Comparison of ENCODE assay signal across 23 cellular contexts in the genomic region with DNA sequence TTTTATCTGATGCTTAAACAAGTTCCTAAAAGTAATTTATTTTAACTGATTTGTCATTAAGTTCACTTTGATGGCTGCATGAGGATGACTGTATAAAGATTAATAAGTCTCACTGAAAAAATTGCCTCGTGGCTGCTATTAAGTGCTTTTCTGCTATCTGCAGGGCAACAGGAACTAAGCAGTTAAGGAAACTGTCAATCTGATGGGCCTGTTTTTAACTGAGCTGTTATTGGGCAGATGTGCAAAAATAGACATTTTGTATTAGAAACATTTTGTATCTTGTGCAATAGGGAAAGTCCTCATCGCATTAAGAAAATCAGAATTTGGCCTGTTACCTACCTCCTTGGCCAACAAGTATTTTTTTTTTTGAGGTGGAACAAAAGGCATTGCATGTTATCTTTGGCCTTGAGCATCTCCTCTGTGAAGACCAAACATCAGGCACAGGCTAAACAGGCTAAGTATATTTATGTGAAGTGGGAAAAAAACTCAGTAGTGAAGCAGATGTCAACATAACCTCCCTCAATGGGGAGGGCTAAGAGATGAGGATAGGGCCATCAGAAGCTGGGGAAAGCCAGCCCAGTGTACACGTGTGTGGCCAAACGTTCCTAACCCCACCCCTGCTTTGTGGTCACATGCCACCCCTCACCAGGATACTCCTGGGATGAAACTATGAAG.
A peak's percentile ranks its signal among the peaks of the same experiment; 100 is the strongest.
DNase-seq lines count a peak whose midpoint lies in the region; FAIRE-seq and TF ChIP-seq lines count a peak whose summit lies in the region.
"Had no signal": no experiment of that assay in that cellular context is flagged by ENCODE, and none has a peak within 500 bp of the region (broad histone marks: within the 10 kb centered on the region; RNA-seq: fewer than 3 reads in every experiment).

No MANE protein-coding gene starts in this region.

- H4K20me1 ChIP-seq in Loucy (ENCODE audit: insufficient read depth, low read length, poor library complexity, severe bottlenecking), result no peaks in the 10 kb centered on the region

- peak; percentile 49 for FAIRE-seq in islet of Langerhans (lab: Jason Lieb, UNC)
- FAIRE-seq: colon had no signal

- H3K36me3 ChIP-seq in BE2C, result 0 out of 2 replicates have a peak, but pooled peaks cover 2% of the 10 kb centered on the region
- H3K36me3 ChIP-seq in Loucy (ENCODE audit: insufficient read depth, low read length), result peaks cover 34% of the 10 kb centered on the region; the same call in 1 of the 2 replicates

- H2AFZ ChIP-seq in Loucy (ENCODE audit: low read length), result no peak overlapping the region

- peak overlapping the region; percentile 17; the same call in 1 of the 2 replicates for H3K4me3 ChIP-seq in BE2C (ENCODE audit: low read depth, low read length)
- H3K4me3 ChIP-seq in Loucy (ENCODE audit: low read length, poor library complexity, severe bottlenecking), result peak overlapping the region; percentile 41
- H3K4me3 ChIP-seq in coronary artery, result no peak overlapping the region
- H3K4me3 ChIP-seq: body of pancreas, suprapubic skin had no signal

- H3K79me2 ChIP-seq in Loucy (ENCODE audit: insufficient read depth, low read length), result no peaks in the 10 kb centered on the region

- no peaks in the 10 kb centered on the region for H3K27me3 ChIP-seq in BE2C
- H3K27me3 ChIP-seq in Loucy (ENCODE audit: insufficient read depth, low read length, poor library complexity, severe bottlenecking), result no peaks in the 10 kb centered on the region
- H3K27me3 ChIP-seq: body of pancreas, suprapubic skin had no signal

- H3K9me3 ChIP-seq in BE2C (no peaks in the 10 kb centered on the region), Loucy (ENCODE audit: insufficient read depth, low read depth, low read length) (no peaks in the 10 kb centered on the region)
- H3K9me3 ChIP-seq: body of pancreas, suprapubic skin had no signal

- no peaks in the 10 kb centered on the region for H3F3A ChIP-seq in Loucy (ENCODE audit: low read depth)

- H3K27ac ChIP-seq in coronary artery, result peak overlapping the region; percentile 6 to 80
- H3K27ac ChIP-seq: body of pancreas, suprapubic skin had no signal

- DNase-seq in BE2C (no peak), coronary artery (ENCODE audit: low spot score) (no peak), NCI-H345 treated with DMSO at 0.1 percent for 48 hours (lab: John Stamatoyannopoulos, UW; ENCODE audit: unreplicated experiment) (no peak), NCI-H748 treated with DMSO at 0.1 percent for 48 hours (lab: John Stamatoyannopoulos, UW) (no peak)
- DNase-seq in activated CD4-positive, alpha-beta T cell treated with anti-CD3 and anti-CD28 coated beads for 1 hour, result no peak
- DNase-seq in activated CD4-positive, alpha-beta T cell treated with anti-CD3 and anti-CD28 coated beads, Interleukin-2, amount 50 U/mL, for 4 hours, result no peak
- DNase-seq: activated CD4-positive, alpha-beta T cell treated with anti-CD3 and anti-CD28 coated beads for 36 hours; body of pancreas; CD8-positive, alpha-beta memory T cell; DMS79 treated with DMSO at 0.1 percent for 48 hours; foreskin fibroblast; HFFc6; KG1; kidney glomerular epithelial cell; MV-4-11; NCI-H524 treated with DMSO at 0.1 percent for 48 hours; PC-3; stimulated activated CD4-positive, alpha-beta T cell treated with anti-CD3 and anti-CD28 coated beads, Interleukin-15, amount 100 ng/mL, for 24 hours; T-helper 9 cell had no signal

- TF ChIP-seq CTCF in BE2C (IDR thresholded peaks at IDR 0.05; ENCODE audit: low read depth, low read length) (no peak), Loucy (conservative IDR thresholded peaks at IDR 0.05; ENCODE audit: low read length) (no peak), coronary artery (IDR thresholded peaks at IDR 0.05) (no peak)

- peaks cover 16% of the 10 kb centered on the region; the same call in 1 of the 2 replicates for H3K4me1 ChIP-seq in BE2C
- peaks cover 28% of the 10 kb centered on the region for H3K4me1 ChIP-seq in Loucy (ENCODE audit: insufficient read depth, low read length, poor library complexity, severe bottlenecking)
- H3K4me1 ChIP-seq: suprapubic skin had no signal

- no peaks in the 10 kb centered on the region for H3K9me2 ChIP-seq in Loucy (replicated peaks; ENCODE audit: low read depth, low read length)

- H3K9ac ChIP-seq in Loucy (ENCODE audit: low read depth, low read length, poor library complexity, severe bottlenecking), result peak overlapping the region; percentile 27

- H3K4me2 ChIP-seq in Loucy (ENCODE audit: low read depth, low read length, poor library complexity, severe bottlenecking), result peak overlapping the region; percentile 40
